Comparison of ENCODE assay signal across 15 cellular contexts in the genomic region with DNA sequence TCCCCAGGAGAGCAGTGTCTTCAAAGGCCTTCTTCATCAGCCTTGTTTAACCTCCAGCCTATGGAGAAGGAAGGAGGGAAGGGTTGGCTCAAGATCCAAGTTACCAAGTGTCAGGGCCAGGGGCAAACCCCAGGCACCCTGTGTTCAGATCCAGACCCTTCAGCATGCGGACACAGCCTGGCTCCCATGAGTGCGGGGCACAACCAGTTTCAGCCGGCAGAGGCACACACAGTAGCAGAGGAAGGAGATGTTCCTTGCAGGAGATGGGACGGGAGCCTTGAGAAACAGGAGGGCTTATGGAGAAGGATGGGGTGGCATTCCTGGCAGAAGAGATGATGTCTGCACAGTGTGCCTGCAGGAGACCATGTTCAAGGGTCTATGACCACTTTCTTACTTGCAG.
"Had no signal": no experiment of that assay in that cellular context is flagged by ENCODE, and none has a peak within 500 bp of the region (broad histone marks: within the 10 kb centered on the region; RNA-seq: fewer than 3 reads in every experiment).

No MANE protein-coding gene starts in this region.

- H3K36me3 ChIP-seq: ascending aorta, breast epithelium, gastrocnemius medialis, lower lobe of right lung, neutrophil had no signal

- H3K4me1 ChIP-seq: ascending aorta, breast epithelium, parathyroid adenoma had no signal

- H3K4me3 ChIP-seq: ascending aorta, breast epithelium, gastrocnemius medialis, lower lobe of right lung, smooth muscle cell had no signal

- FAIRE-seq: keratinocyte, TTC549 had no signal

- H3K27ac ChIP-seq: ascending aorta, breast epithelium, gastrocnemius medialis, lower lobe of right lung, neutrophil, parathyroid adenoma had no signal

- H3K27me3 ChIP-seq: ascending aorta, breast epithelium, gastrocnemius medialis, neutrophil had no signal

- H3K36me3 Mint-ChIP-seq: natural killer cell treated with Interleukin-12 subunit alpha and Interleukin-12 subunit beta and Interleukin-15 and Interleukin-18, amount 100 ng/mL, for 72 hours had no signal

- DNase-seq: activated CD4-positive, alpha-beta T cell treated with anti-CD3 and anti-CD28 coated beads for 48 hours; effector CD4-positive, alpha-beta T cell; gastrocnemius medialis; lower lobe of right lung; stimulated activated CD4-positive, alpha-beta T cell treated with anti-CD3 and anti-CD28 coated beads, Interleukin-4, amount 100 ng/mL, for 1 hour had no signal

- H2AFZ ChIP-seq: parathyroid adenoma had no signal

- ATAC-seq: esophagus mucosa; gastrocnemius medialis; lower lobe of right lung; natural killer cell treated with Interleukin-12 subunit alpha and Interleukin-12 subunit beta and Interleukin-15 and Interleukin-18, amount 100 ng/mL, for 72 hours; sciatic nerve had no signal

- H3K9me3 Mint-ChIP-seq: natural killer cell treated with Interleukin-12 subunit alpha and Interleukin-12 subunit beta and Interleukin-15 and Interleukin-18, amount 100 ng/mL, for 72 hours had no signal

- H3K9ac ChIP-seq: parathyroid adenoma had no signal

- H3K4me3 Mint-ChIP-seq: natural killer cell treated with Interleukin-12 subunit alpha and Interleukin-12 subunit beta and Interleukin-15 and Interleukin-18, amount 100 ng/mL, for 72 hours had no signal

- H3K79me2 ChIP-seq: parathyroid adenoma had no signal

- H3K27ac Mint-ChIP-seq: natural killer cell treated with Interleukin-12 subunit alpha and Interleukin-12 subunit beta and Interleukin-15 and Interleukin-18, amount 100 ng/mL, for 72 hours had no signal

- H3K27me3 Mint-ChIP-seq: natural killer cell treated with Interleukin-12 subunit alpha and Interleukin-12 subunit beta and Interleukin-15 and Interleukin-18, amount 100 ng/mL, for 72 hours had no signal

- H3K9me3 ChIP-seq: ascending aorta, breast epithelium, gastrocnemius medialis, lower lobe of right lung, neutrophil had no signal

- H3K4me2 ChIP-seq: smooth muscle cell had no signal
